In the genomic region with DNA sequence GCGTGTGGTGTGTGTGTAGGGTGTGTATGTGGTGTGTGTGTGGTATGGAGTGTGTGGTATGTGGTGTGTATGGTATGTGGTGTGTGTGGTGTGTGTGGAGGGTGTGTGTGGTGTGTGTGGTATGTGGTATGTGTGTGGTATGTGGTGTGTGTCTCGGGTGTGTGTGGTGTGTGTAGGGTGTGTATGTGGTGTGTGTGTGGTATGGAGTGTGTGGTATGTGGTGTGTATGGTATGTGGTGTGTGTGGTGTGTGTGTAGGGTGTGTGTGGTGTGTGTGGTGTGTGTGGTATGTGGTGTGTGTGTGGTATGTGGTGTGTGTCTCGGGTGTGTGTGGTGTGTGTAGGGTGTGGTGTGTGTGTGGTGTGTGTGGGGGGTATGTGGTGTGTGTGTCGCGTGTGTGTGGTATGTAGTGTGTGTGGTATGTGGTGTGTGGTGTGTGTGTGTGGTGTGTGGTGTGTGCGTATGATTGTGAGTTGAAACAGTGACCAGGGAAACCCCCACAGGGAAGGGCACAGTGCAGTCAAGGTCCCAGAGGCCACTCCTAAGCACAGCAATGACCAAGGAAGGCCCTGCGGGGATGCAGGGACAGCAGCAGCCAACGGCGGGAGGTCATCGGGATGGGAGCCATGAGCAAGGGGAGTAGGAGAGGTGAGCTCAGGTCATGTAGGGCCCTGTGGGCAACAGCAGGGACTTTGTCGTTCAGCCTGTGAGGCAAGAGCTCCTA, we compare ENCODE assay signal across 13 cellular contexts. TPM values are rescaled to one million over a fixed set of nuclear protein-coding genes. Genes with fewer than 3 reads are reported as not detected.
DNase-seq lines count a peak whose midpoint lies in the region; ATAC-seq, FAIRE-seq and TF ChIP-seq lines count a peak whose summit lies in the region.
"Had no signal": no experiment of that assay in that cellular context is flagged by ENCODE, and none has a peak within 500 bp of the region (broad histone marks: within the 10 kb centered on the region; RNA-seq: fewer than 3 reads in every experiment).

No MANE protein-coding gene starts in this region.

- H3K36me3 ChIP-seq in cardiac muscle cell, result no peaks in the 10 kb centered on the region
- no peaks in the 10 kb centered on the region for H3K36me3 ChIP-seq in bronchial epithelial cell (ENCODE audit: control insufficient read depth, insufficient read depth, low read length)
- H3K36me3 ChIP-seq: prostate gland, suprapubic skin had no signal

- FAIRE-seq in bronchial epithelial cell (lab: Jason Lieb, UNC) (peak; percentile 100), urothelium cell line (lab: Jason Lieb, UNC) (peak; percentile 100), GM19239 (lab: Jason Lieb, UNC) (no peak)

- H3K4me3 ChIP-seq in cardiac muscle cell (no peak overlapping the region), NB4 (ENCODE audit: low read depth, low read length) (no peak overlapping the region), bronchial epithelial cell (ENCODE audit: low read depth, low read length) (no peak overlapping the region), foreskin fibroblast (ENCODE audit: low read depth in 1 of 2, low read length in 2 of 2) (no peak overlapping the region)
- H3K4me3 ChIP-seq: prostate gland, suprapubic skin had no signal

- no peak for TF ChIP-seq POLR2A in NB4 (IDR thresholded peaks at IDR 0.05; ENCODE audit: extremely low read depth, insufficient read length)

- TF ChIP-seq CTCF in cardiac muscle cell (IDR thresholded peaks at IDR 0.05; ENCODE audit: low read depth, low read length) (no peak), NB4 (IDR thresholded peaks at IDR 0.05; ENCODE audit: low read depth, low read length) (no peak), bronchial epithelial cell (IDR thresholded peaks at IDR 0.05; ENCODE audit: insufficient read depth, low read length, severe bottlenecking) (no peak), foreskin fibroblast (IDR thresholded peaks at IDR 0.05; ENCODE audit: low read depth, low read length) (no peak)

- peak; percentile 18 to 48 for DNase-seq in cardiac muscle cell (ENCODE audit: low read depth in 1 of 2, low spot score in 1 of 2)
- no peak for DNase-seq in left ventricle myocardium superior
- DNase-seq in NB4 (ENCODE audit: low read depth), result peak; percentile 26
- no peak for DNase-seq in bronchial epithelial cell (ENCODE audit: low read depth)
- no peak for DNase-seq in urothelium cell line (ENCODE audit: low spot score)
- DNase-seq in GM19239 (ENCODE audit: insufficient read length, low spot score), result no peak
- no peak for DNase-seq in foreskin fibroblast
- DNase-seq: activated naive CD4-positive, alpha-beta T cell treated with Interleukin-2 at 50 U/mL for 16 hours; NCI-H1694; stimulated activated CD4-positive, alpha-beta T cell treated with anti-CD3 and anti-CD28 coated beads, Interleukin-4, amount 100 ng/mL, for 4 hours had no signal

- intact Hi-C loops in left ventricle myocardium superior (cut with micrococcal nuclease), result loop anchor here (10.0 kb wide), 1 partner anchor 96 kb away; the partner anchor contains the start of gene TUBGCP6

- no peaks in the 10 kb centered on the region for H3K9me3 ChIP-seq in cardiac muscle cell (ENCODE audit: low read depth)
- H3K9me3 ChIP-seq: prostate gland, suprapubic skin had no signal

- no peak overlapping the region for H3K27ac ChIP-seq in cardiac muscle cell
- H3K27ac ChIP-seq: prostate gland, suprapubic skin had no signal

- H3K27me3 ChIP-seq in cardiac muscle cell, result no peaks in the 10 kb centered on the region
- H3K27me3 ChIP-seq in bronchial epithelial cell (ENCODE audit: control insufficient read depth, insufficient read depth, low read length), result no peaks in the 10 kb centered on the region
- H3K27me3 ChIP-seq: suprapubic skin had no signal

- ATAC-seq in left ventricle myocardium superior (no peak), HG03354 (IDR thresholded peaks at IDR 0.05; ENCODE audit: poor library complexity, severe bottlenecking, unreplicated experiment) (no peak)

- no peaks in the 10 kb centered on the region for H3K4me1 ChIP-seq in cardiac muscle cell (ENCODE audit: low read depth)
- H3K4me1 ChIP-seq: prostate gland had no signal

RNA-seq across cellular contexts. Expression of gene PPP6R2, which starts 2.8 kb away (rescaled TPM):
- 78.6 and 88.4 TPM in 2 replicates for total RNA-seq in cardiac muscle cell
- 39.8 and 41.4 TPM in 2 replicates for polyA plus RNA-seq in cardiac muscle cell
- 44.3 TPM for total RNA-seq in left ventricle myocardium superior
- total RNA-seq in bronchial epithelial cell, result 50.5 and 57.5 TPM in 2 replicates

RNA-seq across cellular contexts. Expression of gene DENND6B, which starts 13.5 kb away (rescaled TPM):
- 7.0 and 7.9 TPM in 2 replicates for total RNA-seq in cardiac muscle cell
- 10.6 and 13.3 TPM in 2 replicates for polyA plus RNA-seq in cardiac muscle cell
- 1.4 TPM for total RNA-seq in left ventricle myocardium superior
- 1.1 and 1.8 TPM in 2 replicates for total RNA-seq in bronchial epithelial cell

RNA-seq across cellular contexts. Expression of gene PLXNB2, which starts 32.9 kb away (rescaled TPM):
- 142 and 195 TPM in 2 replicates for total RNA-seq in cardiac muscle cell
- polyA plus RNA-seq in cardiac muscle cell, result 77.0 and 83.2 TPM in 2 replicates
- 81.7 TPM for total RNA-seq in left ventricle myocardium superior
- total RNA-seq in bronchial epithelial cell, result 138 and 176 TPM in 2 replicates

Comparison
In these comparisons a context has a peak if more than half of its experiments do, and no peak if none do; other contexts are left out.
1. DNase-seq: peak in cardiac muscle cell (2 of 2) and NB4 (single experiment); none in left ventricle myocardium superior (single experiment), bronchial epithelial cell (single experiment), urothelium cell line (single experiment), GM19239 (single experiment) and foreskin fibroblast (0 of 2).